ENCODE assay signal across 1 cellular context in the genomic region with DNA sequence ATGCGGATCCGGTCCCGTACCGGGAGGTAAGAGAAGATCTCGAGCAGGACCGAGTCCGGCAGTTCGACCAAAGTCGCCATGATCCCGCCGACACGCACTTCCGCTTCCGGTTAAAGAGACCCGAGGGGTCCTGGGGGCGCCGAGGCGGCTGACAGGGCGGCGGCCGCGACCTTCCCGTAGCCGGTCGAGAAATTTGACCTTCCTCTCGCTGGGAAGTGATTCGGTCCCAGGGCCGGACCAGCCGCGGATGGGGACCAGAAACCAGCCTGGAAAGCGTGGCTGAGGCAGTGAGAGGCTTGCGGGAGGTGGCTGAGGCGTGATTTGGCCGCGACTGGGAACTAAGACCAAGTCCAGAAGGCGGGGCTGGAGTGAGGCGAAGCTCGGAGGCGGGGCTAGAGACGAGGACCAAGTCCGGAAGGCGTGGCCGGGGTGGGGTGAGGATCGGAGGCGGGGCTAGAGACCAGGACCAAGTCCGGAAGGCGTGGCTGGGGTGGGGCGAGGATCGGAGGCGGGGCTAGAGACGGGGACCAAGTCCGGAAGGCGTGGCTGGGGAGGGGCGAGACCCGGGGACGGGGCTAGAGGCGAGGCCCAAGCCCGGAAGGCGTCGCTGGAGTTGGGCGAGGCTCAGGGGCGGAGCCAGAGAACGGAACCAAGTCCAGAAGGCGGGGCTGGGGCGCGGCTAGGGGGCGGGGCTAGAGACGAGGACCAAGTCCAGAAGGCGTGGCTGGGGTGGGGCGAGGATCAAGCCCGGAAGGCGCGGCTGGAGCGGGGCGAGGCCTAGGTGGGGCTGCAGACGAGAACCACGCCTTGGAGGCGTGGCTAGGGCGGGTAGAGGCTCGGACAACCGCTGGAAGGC.
TF ChIP-seq lines count a peak whose summit lies in the region.

A gene with protein sequence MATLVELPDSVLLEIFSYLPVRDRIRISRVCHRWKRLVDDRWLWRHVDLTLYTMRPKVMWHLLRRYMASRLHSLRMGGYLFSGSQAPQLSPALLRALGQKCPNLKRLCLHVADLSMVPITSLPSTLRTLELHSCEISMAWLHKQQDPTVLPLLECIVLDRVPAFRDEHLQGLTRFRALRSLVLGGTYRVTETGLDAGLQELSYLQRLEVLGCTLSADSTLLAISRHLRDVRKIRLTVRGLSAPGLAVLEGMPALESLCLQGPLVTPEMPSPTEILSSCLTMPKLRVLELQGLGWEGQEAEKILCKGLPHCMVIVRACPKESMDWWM (minus strand): TSS at position 346 of the 856 bp plus-strand sequence. CDS start 266 bp downstream, at position 80.

TF ChIP-seq in HCT116, 20 proteins besides CTCF, POLR2A, EP300 and RAD21 (continued from another document):
- TF ChIP-seq, protein P1, sequence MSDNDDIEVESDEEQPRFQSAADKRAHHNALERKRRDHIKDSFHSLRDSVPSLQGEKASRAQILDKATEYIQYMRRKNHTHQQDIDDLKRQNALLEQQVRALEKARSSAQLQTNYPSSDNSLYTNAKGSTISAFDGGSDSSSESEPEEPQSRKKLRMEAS (IDR thresholded peaks at IDR 0.05), result no peak; the same call in none of the 2 replicates
- no peak for TF ChIP-seq JUND (IDR thresholded peaks at IDR 0.05)
- TF ChIP-seq ELF1 (IDR thresholded peaks at IDR 0.05; ENCODE audit: borderline replicate concordance, low read depth), result peak; percentile 41
- TF ChIP-seq EGR1 (IDR thresholded peaks at IDR 0.05; ENCODE audit: low read depth), result no peak
- TF ChIP-seq ZNF274 (IDR thresholded peaks at IDR 0.05; ENCODE audit: low read depth, low read length), result no peak
TF ChIP-seq in HCT116: peak in this region for 4.
